In genomic region chr19:44141191-44142013, GRCh38 we compare ENCODE assay signal across 8 cellular contexts. TPM values are rescaled to one million over a fixed set of nuclear protein-coding genes. Genes with fewer than 3 reads are reported as not detected.
A peak's percentile ranks its signal among the peaks of the same experiment; 100 is the strongest.
DNase-seq lines count a peak whose midpoint lies in the region; ATAC-seq and TF ChIP-seq lines count a peak whose summit lies in the region.

ZNF234 (plus strand) TSS chr19:44141554; CDS start chr19:44144633, 3,079 bp downstream.

- H3K9me3 Mint-ChIP-seq in activated naive CD4-positive, alpha-beta T cell treated with anti-CD3 and anti-CD28 coated beads, Interleukin-2, amount 10 ng/mL, durations not matched to agents 7 days and 5 days: peaks cover 19% of the 10 kb centered on the region

- TF ChIP-seq EP300 in Ishikawa (IDR thresholded peaks at IDR 0.05; ENCODE audit: borderline replicate concordance) (no peak), gastroesophageal sphincter (IDR thresholded peaks at IDR 0.05) (no peak)

- TF ChIP-seq RAD21 in Ishikawa (IDR thresholded peaks at IDR 0.05; ENCODE audit: low read depth): no peak

- H3K27ac Mint-ChIP-seq in activated naive CD4-positive, alpha-beta T cell treated with anti-CD3 and anti-CD28 coated beads, Interleukin-2, amount 10 ng/mL, durations not matched to agents 7 days and 5 days: peak within 1 kb of the TSS; percentile 75

- DNase-seq in SK-N-MC (ENCODE audit: low read depth, low spot score) (peak; percentile 2), stromal cell of bone marrow (ENCODE audit: low read depth) (peak; percentile 82)
- DNase-seq in activated naive CD4-positive, alpha-beta T cell treated with anti-CD3 and anti-CD28 coated beads, Interleukin-2, amount 10 ng/mL, durations not matched to agents 7 days and 5 days: peak; percentile 78

- H3K27ac ChIP-seq in C4-2B (peak within 1 kb of the TSS; percentile 80), SK-N-MC (peak within 1 kb of the TSS; percentile 52; the same call in 1 of the 2 replicates), gastroesophageal sphincter (peak within 1 kb of the TSS; percentile 65 to 87 (median 82)), neutrophil (peak within 1 kb of the TSS; percentile 28)

- H3K4me1 Mint-ChIP-seq in activated naive CD4-positive, alpha-beta T cell treated with anti-CD3 and anti-CD28 coated beads, Interleukin-2, amount 10 ng/mL, durations not matched to agents 7 days and 5 days: peaks cover 19% of the 10 kb centered on the region

- H3K9ac ChIP-seq in SK-N-MC (ENCODE audit: insufficient read length): peak within 1 kb of the TSS; percentile 82

- no peaks in the 10 kb centered on the region for H3K27me3 Mint-ChIP-seq in activated naive CD4-positive, alpha-beta T cell treated with anti-CD3 and anti-CD28 coated beads, Interleukin-2, amount 10 ng/mL, durations not matched to agents 7 days and 5 days

- CTCF ChIA-PET in activated naive CD4-positive, alpha-beta T cell treated with anti-CD3 and anti-CD28 coated beads, Interleukin-2, amount 10 ng/mL, durations not matched to agents 7 days and 5 days (lab: Charles Lee): no interaction called here

- H3K9me3 ChIP-seq in SK-N-MC (ENCODE audit: low read depth, low read length) (no peaks in the 10 kb centered on the region), gastroesophageal sphincter (no peaks in the 10 kb centered on the region), neutrophil (no peaks in the 10 kb centered on the region)

- peak within 1 kb of the TSS; percentile 75 for H3K4me3 Mint-ChIP-seq in activated naive CD4-positive, alpha-beta T cell treated with anti-CD3 and anti-CD28 coated beads, Interleukin-2, amount 10 ng/mL, durations not matched to agents 7 days and 5 days

- ATAC-seq in GM19455 (IDR thresholded peaks at IDR 0.05; ENCODE audit: unreplicated experiment) (peak; percentile 61), gastroesophageal sphincter (peak; percentile 94)

- TF ChIP-seq CTCF in C4-2B (conservative IDR thresholded peaks at IDR 0.05): no peak
- TF ChIP-seq CTCF in gastroesophageal sphincter (IDR thresholded peaks at IDR 0.05): peak in 1 of 4 experiments; percentile 10
- TF ChIP-seq CTCF in neutrophil (IDR thresholded peaks at IDR 0.05): no peak

- no peak for TF ChIP-seq POLR2A in gastroesophageal sphincter (IDR thresholded peaks at IDR 0.05)

- H3K4me1 ChIP-seq in gastroesophageal sphincter (peaks cover 4 to 27% (median 8%) of the 10 kb centered on the region in 3 donors), neutrophil (ENCODE audit: control insufficient read depth in 1 of 2, insufficient read depth in 1 of 2, low read depth in 1 of 2, low read length in 1 of 2) (peaks cover 12 to 17% of the 10 kb centered on the region in 2 experiments)

- no peaks in the 10 kb centered on the region for H3K27me3 ChIP-seq in gastroesophageal sphincter
- H3K27me3 ChIP-seq in neutrophil: peaks cover 5% of the 10 kb centered on the region

- H3K36me3 ChIP-seq in SK-N-MC (ENCODE audit: insufficient read depth, low read length) (peaks cover 27% of the 10 kb centered on the region), gastroesophageal sphincter (peaks cover 0 to 30% of the 10 kb centered on the region in 2 donors), neutrophil (no peaks in the 10 kb centered on the region)

- peak within 1 kb of the TSS; percentile 95 for H3K4me3 ChIP-seq in SK-N-MC
- peak within 1 kb of the TSS; percentile 77 to 90 for H3K4me3 ChIP-seq in gastroesophageal sphincter
- H3K4me3 ChIP-seq in neutrophil (ENCODE audit: low read depth in 1 of 2, low read length in 1 of 2): peak within 1 kb of the TSS; percentile 84 to 88

- H3K36me3 Mint-ChIP-seq in activated naive CD4-positive, alpha-beta T cell treated with anti-CD3 and anti-CD28 coated beads, Interleukin-2, amount 10 ng/mL, durations not matched to agents 7 days and 5 days: peaks cover 31% of the 10 kb centered on the region

- WGBS in gastroesophageal sphincter (ENCODE audit: low coverage in 1 of 2), 2 donors: 1 to 2% methylated on average over 20 to 22 of the region's 51 CpGs

TF ChIP-seq in Ishikawa, 13 proteins besides CTCF, POLR2A, EP300 and RAD21:
- TF ChIP-seq ZBTB7A (IDR thresholded peaks at IDR 0.05; ENCODE audit: low read depth): 0 out of 2 replicates have a peak, but pooled peaks have one; percentile 31
- peak; percentile 53 for TF ChIP-seq MAX (IDR thresholded peaks at IDR 0.05)
- TF ChIP-seq REST (IDR thresholded peaks at IDR 0.05; ENCODE audit: low read depth): no peak
- TF ChIP-seq TAF1 (IDR thresholded peaks at IDR 0.05; ENCODE audit: low read depth): peak; percentile 49; the same call in 1 of the 2 replicates
- TF ChIP-seq TEAD4 (IDR thresholded peaks at IDR 0.05): peak; percentile 71

RNA-seq across cellular contexts. Expression of gene ZNF234, which starts in this region (rescaled TPM):
- 1 to 10 TPM; 6.7 to 9.3 (median 7.1) TPM for total RNA-seq in gastroesophageal sphincter

Comparison
In these comparisons a context has a peak if more than half of its experiments do, and no peak if none do; other contexts are left out.
1. Peak in every context shown above with its lines: DNase-seq, ATAC-seq, H3K4me3 ChIP-seq and H3K27ac ChIP-seq.
2. H3K27ac ChIP-seq: peak in every context shown above with its lines; median percentile 82 in gastroesophageal sphincter; 80 in C4-2B; 52 in SK-N-MC; 28 in neutrophil.
3. DNase-seq: peak in every context shown above with its lines; median percentile 82 in stromal cell of bone marrow; 78 in activated naive CD4-positive, alpha-beta T cell treated with anti-CD3 and anti-CD28 coated beads, Interleukin-2, amount 10 ng/mL, durations not matched to agents 7 days and 5 days; 2 in SK-N-MC.